Comparison of ENCODE assay signal across 11 cellular contexts in genomic region chr7:68246189-68246633, GRCh38.
DNase-seq lines count a peak whose midpoint lies in the region; ATAC-seq and TF ChIP-seq lines count a peak whose summit lies in the region.
"Had no signal": no experiment of that assay in that cellular context is flagged by ENCODE, and none has a peak within 500 bp of the region (broad histone marks: within the 10 kb centered on the region; RNA-seq: fewer than 3 reads in every experiment).

No MANE protein-coding gene starts in this region.

- 34% methylated on average over 4 of the region's 4 CpGs for WGBS in suprapubic skin

- H3K4me1 ChIP-seq in MM.1S (ENCODE audit: low read length) (peaks cover 16% of the 10 kb centered on the region), suprapubic skin (peaks cover 15% of the 10 kb centered on the region)

- peak overlapping the region; percentile 83 for H3K27ac ChIP-seq in MM.1S (ENCODE audit: low read length)
- peak overlapping the region; percentile 42 for H3K27ac ChIP-seq in suprapubic skin
- H3K27ac ChIP-seq: SK-N-MC had no signal

- H3K79me2 ChIP-seq in MM.1S (ENCODE audit: low read length), result no peaks in the 10 kb centered on the region

- H3K27me3 ChIP-seq in MM.1S (replicated peaks; ENCODE audit: insufficient read depth, low read length) (no peaks in the 10 kb centered on the region), suprapubic skin (peaks cover 3% of the 10 kb centered on the region)

- H4K20me1 ChIP-seq in MM.1S (ENCODE audit: insufficient read depth, low read length), result no peaks in the 10 kb centered on the region

- H3K4me3 ChIP-seq in MM.1S (ENCODE audit: low read length), result no peak overlapping the region
- no peak overlapping the region for H3K4me3 ChIP-seq in suprapubic skin
- H3K4me3 ChIP-seq: SK-N-MC had no signal

- TF ChIP-seq POLR2A in suprapubic skin (IDR thresholded peaks at IDR 0.05), result no peak

- H3K9me2 ChIP-seq in MM.1S (replicated peaks; ENCODE audit: insufficient read depth, low read length), result no peaks in the 10 kb centered on the region

- H3K36me3 ChIP-seq in MM.1S (replicated peaks; ENCODE audit: insufficient read depth, low read length) (no peaks in the 10 kb centered on the region), suprapubic skin (no peaks in the 10 kb centered on the region)

- peaks cover 14% of the 10 kb centered on the region for H3F3A ChIP-seq in MM.1S (ENCODE audit: insufficient read depth, low read length)

- 0 out of 2 replicates have a peak overlapping the region, but pooled peaks have one; percentile 16 for H3K9ac ChIP-seq in MM.1S (ENCODE audit: low read length)

- H2AFZ ChIP-seq in MM.1S (ENCODE audit: low read length), result 0 out of 2 replicates have a peak overlapping the region, but pooled peaks have one; percentile 24

- H3K9me3 ChIP-seq in MM.1S (replicated peaks; ENCODE audit: insufficient read depth, low read length) (no peaks in the 10 kb centered on the region), suprapubic skin (peaks cover 5% of the 10 kb centered on the region)

- peak overlapping the region; percentile 40 for H3K4me2 ChIP-seq in MM.1S (ENCODE audit: low read depth, low read length)

- TF ChIP-seq CTCF in MM.1S (IDR thresholded peaks at IDR 0.05; ENCODE audit: low read length) (no peak), suprapubic skin (IDR thresholded peaks at IDR 0.05) (no peak)

- no peak for TF ChIP-seq EP300 in suprapubic skin (IDR thresholded peaks at IDR 0.05)

- DNase-seq in MM.1S (peak; percentile 94), NCI-H748 (lab: John Stamatoyannopoulos, UW; ENCODE audit: unreplicated experiment) (peak; percentile 97), foreskin melanocyte (peak; percentile 38), suprapubic skin (ENCODE audit: low spot score in 2 of 2) (no peak)
- no peak for DNase-seq in NK-92 treated with Interleukin-12 subunit alpha and Interleukin-12 subunit beta, amount 100 ng/mL, for 24 hours (lab: John Stamatoyannopoulos, UW)
- DNase-seq: activated CD8-positive, alpha-beta T cell treated with anti-CD3 and anti-CD28 coated beads for 36 hours; HCEC 1CT; natural killer cell had no signal

- ATAC-seq in GM18517 (IDR thresholded peaks at IDR 0.05; ENCODE audit: unreplicated experiment), result no peak
- ATAC-seq in HG03039 (IDR thresholded peaks at IDR 0.05; ENCODE audit: unreplicated experiment), result no peak
- ATAC-seq: activated CD8-positive, alpha-beta T cell treated with anti-CD3 and anti-CD28 coated beads for 36 hours; natural killer cell had no signal

Comparison
In these comparisons a context has a peak if more than half of its experiments do, and no peak if none do; other contexts are left out.
1. DNase-seq: peak in MM.1S (single experiment), NCI-H748 (single experiment) and foreskin melanocyte (single experiment); none in suprapubic skin (0 of 2) and NK-92 treated with Interleukin-12 subunit alpha and Interleukin-12 subunit beta, amount 100 ng/mL, for 24 hours (single experiment).